ENCODE assay signal across 1 cellular context in the genomic region with DNA sequence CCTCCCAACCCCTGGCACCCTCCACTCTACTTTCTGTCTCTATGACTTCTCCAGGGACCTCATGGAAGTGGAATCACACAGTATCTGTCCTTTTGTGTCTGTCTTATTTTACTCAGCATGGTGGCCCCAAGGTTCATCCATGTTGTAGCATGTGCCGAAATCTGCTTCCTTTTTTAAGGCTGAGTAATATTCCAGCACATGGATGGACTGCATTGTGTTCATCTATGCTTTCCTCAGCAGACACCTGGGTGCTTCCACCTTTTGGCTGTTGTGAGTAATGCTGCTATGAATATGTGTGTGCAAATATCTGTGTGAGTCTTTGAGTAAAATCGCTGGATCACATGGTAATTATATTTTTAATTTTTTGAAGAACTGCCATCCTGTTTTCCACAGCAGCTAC.
TF ChIP-seq lines count a peak whose summit lies in the region.

No MANE protein-coding gene starts in this region.

TF ChIP-seq in HEK293, 187 proteins besides CTCF, POLR2A, EP300 and RAD21 (continued from another document):
- TF ChIP-seq, protein P1, sequence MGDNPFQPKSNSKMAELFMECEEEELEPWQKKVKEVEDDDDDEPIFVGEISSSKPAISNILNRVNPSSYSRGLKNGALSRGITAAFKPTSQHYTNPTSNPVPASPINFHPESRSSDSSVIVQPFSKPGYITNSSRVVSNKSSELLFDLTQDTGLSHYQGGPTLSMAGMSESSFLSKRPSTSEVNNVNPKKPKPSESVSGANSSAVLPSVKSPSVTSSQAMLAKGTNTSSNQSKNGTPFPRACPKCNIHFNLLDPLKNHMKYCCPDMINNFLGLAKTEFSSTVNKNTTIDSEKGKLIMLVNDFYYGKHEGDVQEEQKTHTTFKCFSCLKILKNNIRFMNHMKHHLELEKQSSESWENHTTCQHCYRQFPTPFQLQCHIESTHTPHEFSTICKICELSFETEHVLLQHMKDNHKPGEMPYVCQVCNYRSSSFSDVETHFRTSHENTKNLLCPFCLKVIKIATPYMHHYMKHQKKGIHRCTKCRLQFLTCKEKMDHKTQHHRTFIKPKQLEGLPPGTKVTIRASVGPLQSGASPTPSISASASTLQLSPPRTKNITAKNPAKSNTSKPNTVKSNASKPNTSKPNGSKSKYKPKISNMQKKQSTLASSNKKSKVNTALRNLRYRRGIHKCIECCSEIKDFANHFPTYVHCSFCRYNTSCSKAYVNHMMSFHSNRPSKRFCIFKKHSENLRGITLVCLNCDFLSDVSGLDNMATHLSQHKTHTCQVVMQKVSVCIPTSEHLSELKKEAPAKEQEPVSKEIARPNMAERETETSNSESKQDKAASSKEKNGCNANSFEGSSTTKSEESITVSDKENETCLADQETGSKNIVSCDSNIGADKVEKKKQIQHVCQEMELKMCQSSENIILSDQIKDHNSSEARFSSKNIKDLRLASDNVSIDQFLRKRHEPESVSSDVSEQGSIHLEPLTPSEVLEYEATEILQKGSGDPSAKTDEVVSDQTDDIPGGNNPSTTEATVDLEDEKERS (tag by site-specific recombination; IDR thresholded peaks at IDR 0.05), result 0 out of 2 replicates have a peak, but pooled peaks have one; percentile 59
- TF ChIP-seq, protein P2, sequence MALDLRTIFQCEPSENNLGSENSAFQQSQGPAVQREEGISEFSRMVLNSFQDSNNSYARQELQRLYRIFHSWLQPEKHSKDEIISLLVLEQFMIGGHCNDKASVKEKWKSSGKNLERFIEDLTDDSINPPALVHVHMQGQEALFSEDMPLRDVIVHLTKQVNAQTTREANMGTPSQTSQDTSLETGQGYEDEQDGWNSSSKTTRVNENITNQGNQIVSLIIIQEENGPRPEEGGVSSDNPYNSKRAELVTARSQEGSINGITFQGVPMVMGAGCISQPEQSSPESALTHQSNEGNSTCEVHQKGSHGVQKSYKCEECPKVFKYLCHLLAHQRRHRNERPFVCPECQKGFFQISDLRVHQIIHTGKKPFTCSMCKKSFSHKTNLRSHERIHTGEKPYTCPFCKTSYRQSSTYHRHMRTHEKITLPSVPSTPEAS (tag by site-specific recombination; IDR thresholded peaks at IDR 0.05), result no peak
- TF ChIP-seq ZNF302 (tag by site-specific recombination; IDR thresholded peaks at IDR 0.05; ENCODE audit: low read depth) (no peak), ZNF133 (tag by site-specific recombination; IDR thresholded peaks at IDR 0.05) (no peak), ZNF610 (tag by site-specific recombination; IDR thresholded peaks at IDR 0.05; ENCODE audit: borderline replicate concordance) (0 out of 2 replicates have a peak, but pooled peaks have one; percentile 5), SP7 (tag by site-specific recombination; IDR thresholded peaks at IDR 0.05) (0 out of 2 replicates have a peak, but pooled peaks have one; percentile 3), KLF8 (tag by site-specific recombination; IDR thresholded peaks at IDR 0.05) (0 out of 2 replicates have a peak, but pooled peaks have one; percentile 15), REPIN1 (tag by site-specific recombination; IDR thresholded peaks at IDR 0.05; ENCODE audit: low read depth) (peak; percentile 4; the same call in 1 of the 2 replicates), ZNF48 (tag by site-specific recombination; IDR thresholded peaks at IDR 0.05) (0 out of 2 replicates have a peak, but pooled peaks have one; percentile 4), ZNF660 (tag by site-specific recombination; IDR thresholded peaks at IDR 0.05) (no peak), ZNF146 (tag by site-specific recombination; IDR thresholded peaks at IDR 0.05) (peak; percentile 100), ZFP41 (tag by site-specific recombination; IDR thresholded peaks at IDR 0.05; ENCODE audit: borderline replicate concordance) (0 out of 2 replicates have a peak, but pooled peaks have one; percentile 23), ZNF776 (tag by site-specific recombination; IDR thresholded peaks at IDR 0.05; ENCODE audit: borderline replicate concordance) (no peak)
- TF ChIP-seq, protein P3, sequence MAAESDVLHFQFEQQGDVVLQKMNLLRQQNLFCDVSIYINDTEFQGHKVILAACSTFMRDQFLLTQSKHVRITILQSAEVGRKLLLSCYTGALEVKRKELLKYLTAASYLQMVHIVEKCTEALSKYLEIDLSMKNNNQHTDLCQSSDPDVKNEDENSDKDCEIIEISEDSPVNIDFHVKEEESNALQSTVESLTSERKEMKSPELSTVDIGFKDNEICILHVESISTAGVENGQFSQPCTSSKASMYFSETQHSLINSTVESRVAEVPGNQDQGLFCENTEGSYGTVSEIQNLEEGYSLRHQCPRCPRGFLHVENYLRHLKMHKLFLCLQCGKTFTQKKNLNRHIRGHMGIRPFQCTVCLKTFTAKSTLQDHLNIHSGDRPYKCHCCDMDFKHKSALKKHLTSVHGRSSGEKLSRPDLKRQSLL (tag by site-specific recombination; IDR thresholded peaks at IDR 0.05), result peak; percentile 2; the same call in 1 of the 2 replicates
- TF ChIP-seq, protein P4, sequence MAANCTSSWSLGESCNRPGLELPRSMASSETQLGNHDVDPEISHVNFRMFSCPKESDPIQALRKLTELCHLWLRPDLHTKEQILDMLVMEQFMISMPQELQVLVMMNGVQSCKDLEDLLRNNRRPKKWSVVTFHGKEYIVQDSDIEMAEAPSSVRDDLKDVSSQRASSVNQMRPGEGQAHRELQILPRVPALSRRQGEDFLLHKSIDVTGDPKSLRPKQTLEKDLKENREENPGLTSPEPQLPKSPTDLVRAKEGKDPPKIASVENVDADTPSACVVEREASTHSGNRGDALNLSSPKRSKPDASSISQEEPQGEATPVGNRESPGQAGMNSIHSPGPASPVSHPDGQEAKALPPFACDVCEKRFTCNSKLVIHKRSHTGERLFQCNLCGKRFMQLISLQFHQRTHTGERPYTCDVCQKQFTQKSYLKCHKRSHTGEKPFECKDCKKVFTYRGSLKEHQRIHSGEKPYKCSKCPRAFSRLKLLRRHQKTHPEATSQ (tag by site-specific recombination; IDR thresholded peaks at IDR 0.05), result peak; percentile 78; the same call in 1 of the 2 replicates
